Comparison of ENCODE assay signal across 8 cellular contexts in genomic region chr19:56111601-56112312, GRCh38. TPM values are rescaled to one million over a fixed set of nuclear protein-coding genes. Genes with fewer than 3 reads are reported as not detected.
DNase-seq lines count a peak whose midpoint lies in the region; ATAC-seq and TF ChIP-seq lines count a peak whose summit lies in the region.

No MANE protein-coding gene starts in this region.

- H3K4me3 ChIP-seq in OCI-LY3 (ENCODE audit: low read length) (peak overlapping the region; percentile 74), upper lobe of right lung (no peak overlapping the region)

- H3K27me3 ChIP-seq in OCI-LY3 (ENCODE audit: low read depth, low read length): no peaks in the 10 kb centered on the region
- no peaks in the 10 kb centered on the region for H3K27me3 ChIP-seq in upper lobe of right lung

- no peak for TF ChIP-seq CTCF in OCI-LY3 (IDR thresholded peaks at IDR 0.05; ENCODE audit: low read depth, low read length)
- TF ChIP-seq CTCF in nephron progenitor cell (IDR thresholded peaks at IDR 0.05): no peak
- TF ChIP-seq CTCF in upper lobe of right lung (IDR thresholded peaks at IDR 0.05): no peak

- peak overlapping the region; percentile 61 for H3K27ac Mint-ChIP-seq in dendritic cell treated with granulocyte-macrophage colony-stimulating factor and Interleukin-4, amounts not matched to agents 40 ng/mL and 50 ng/mL, for 4 days
- H3K27ac Mint-ChIP-seq in nephron progenitor cell: peak overlapping the region; percentile 91

- peaks cover 100% of the 10 kb centered on the region for H3K79me2 ChIP-seq in OCI-LY3 (ENCODE audit: low read length)

- peak overlapping the region; percentile 89 for H3K27ac ChIP-seq in OCI-LY3 (ENCODE audit: low read length)
- peak overlapping the region; percentile 56 for H3K27ac ChIP-seq in upper lobe of right lung

- POLR2A ChIA-PET in HEK293T (lab: Yijun Ruan, JAX): no interaction called here

- H3K9me3 ChIP-seq in OCI-LY3 (ENCODE audit: insufficient read depth, low read length) (no peaks in the 10 kb centered on the region), upper lobe of right lung (no peaks in the 10 kb centered on the region)

- intact Hi-C loops in dendritic cell treated with granulocyte-macrophage colony-stimulating factor and Interleukin-4, amounts not matched to agents 40 ng/mL and 50 ng/mL, for 4 days (cut with micrococcal nuclease): loop anchor here (1.0 kb wide), 1 partner anchor 10 kb away; the partner anchor contains the start of gene ZNF787
- intact Hi-C loops in upper lobe of right lung (cut with DNase I): loop anchor here (10.0 kb wide), 1 partner anchor 53 kb away; no protein-coding TSS in a partner anchor

- H3K36me3 Mint-ChIP-seq in dendritic cell treated with granulocyte-macrophage colony-stimulating factor and Interleukin-4, amounts not matched to agents 40 ng/mL and 50 ng/mL, for 4 days (ENCODE audit: low read depth): peaks cover 54% of the 10 kb centered on the region
- H3K36me3 Mint-ChIP-seq in nephron progenitor cell (ENCODE audit: low read depth): peaks cover 10% of the 10 kb centered on the region

- peaks cover 85% of the 10 kb centered on the region for H3K4me1 Mint-ChIP-seq in dendritic cell treated with granulocyte-macrophage colony-stimulating factor and Interleukin-4, amounts not matched to agents 40 ng/mL and 50 ng/mL, for 4 days (ENCODE audit: low read depth)
- H3K4me1 Mint-ChIP-seq in nephron progenitor cell: peaks cover 76% of the 10 kb centered on the region

- no peaks in the 10 kb centered on the region for H3K27me3 Mint-ChIP-seq in dendritic cell treated with granulocyte-macrophage colony-stimulating factor and Interleukin-4, amounts not matched to agents 40 ng/mL and 50 ng/mL, for 4 days
- H3K27me3 Mint-ChIP-seq in nephron progenitor cell (ENCODE audit: low read depth, poor library complexity): no peaks in the 10 kb centered on the region

- CTCF ChIA-PET in HEK293T (lab: Yijun Ruan, JAX): no interaction called here

- H3K36me3 ChIP-seq in OCI-LY3 (replicated peaks; ENCODE audit: low read depth, low read length): peaks cover 15% of the 10 kb centered on the region
- no peaks in the 10 kb centered on the region for H3K36me3 ChIP-seq in upper lobe of right lung

- peak overlapping the region; percentile 96 for H3K4me2 ChIP-seq in OCI-LY3 (ENCODE audit: low read length)

- H3K4me3 Mint-ChIP-seq in dendritic cell treated with granulocyte-macrophage colony-stimulating factor and Interleukin-4, amounts not matched to agents 40 ng/mL and 50 ng/mL, for 4 days: peak overlapping the region; percentile 55
- H3K4me3 Mint-ChIP-seq in nephron progenitor cell: no peak overlapping the region

- no peak overlapping the region for H2AFZ ChIP-seq in OCI-LY3 (ENCODE audit: low read depth, low read length)

- no peak for DNase-seq in HEK293T (ENCODE audit: extremely low spot score)
- no peak for DNase-seq in nephron progenitor cell
- DNase-seq in upper lobe of right lung: peak; percentile 81
- DNase-seq in NCI-H748 treated with DMSO at 0.1 percent for 48 hours (lab: John Stamatoyannopoulos, UW): no peak
- DNase-seq in NCI-H2029 treated with DMSO at 0.1 percent for 48 hours (lab: John Stamatoyannopoulos, UW): no peak

- no peaks in the 10 kb centered on the region for H3K9me3 Mint-ChIP-seq in dendritic cell treated with granulocyte-macrophage colony-stimulating factor and Interleukin-4, amounts not matched to agents 40 ng/mL and 50 ng/mL, for 4 days
- no peaks in the 10 kb centered on the region for H3K9me3 Mint-ChIP-seq in nephron progenitor cell

- H3K9ac ChIP-seq in OCI-LY3 (ENCODE audit: low read length): peak overlapping the region; percentile 89

- peaks cover 25% of the 10 kb centered on the region for H4K20me1 ChIP-seq in OCI-LY3 (ENCODE audit: insufficient read depth, low read length)

- peaks cover 53% of the 10 kb centered on the region for H3K4me1 ChIP-seq in OCI-LY3 (ENCODE audit: low read length)
- peaks cover 75% of the 10 kb centered on the region for H3K4me1 ChIP-seq in upper lobe of right lung

- peak; percentile 59 for ATAC-seq in GM18508 (IDR thresholded peaks at IDR 0.05; ENCODE audit: insufficient read depth, unreplicated experiment)
- ATAC-seq in upper lobe of right lung: peak; percentile 82

TF ChIP-seq in HEK293T, 16 proteins besides CTCF, POLR2A, EP300 and RAD21:
- no peak for TF ChIP-seq FOXA1 (IDR thresholded peaks at IDR 0.05)
- TF ChIP-seq, protein P1, sequence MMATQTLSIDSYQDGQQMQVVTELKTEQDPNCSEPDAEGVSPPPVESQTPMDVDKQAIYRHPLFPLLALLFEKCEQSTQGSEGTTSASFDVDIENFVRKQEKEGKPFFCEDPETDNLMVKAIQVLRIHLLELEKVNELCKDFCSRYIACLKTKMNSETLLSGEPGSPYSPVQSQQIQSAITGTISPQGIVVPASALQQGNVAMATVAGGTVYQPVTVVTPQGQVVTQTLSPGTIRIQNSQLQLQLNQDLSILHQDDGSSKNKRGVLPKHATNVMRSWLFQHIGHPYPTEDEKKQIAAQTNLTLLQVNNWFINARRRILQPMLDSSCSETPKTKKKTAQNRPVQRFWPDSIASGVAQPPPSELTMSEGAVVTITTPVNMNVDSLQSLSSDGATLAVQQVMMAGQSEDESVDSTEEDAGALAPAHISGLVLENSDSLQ (IDR thresholded peaks at IDR 0.05): peak; percentile 44

RNA-seq across cellular contexts. Expression of gene ZNF787, which starts 9.3 kb away (rescaled TPM):
- total RNA-seq in upper lobe of right lung: 40.7 TPM

RNA-seq across cellular contexts. Expression of gene ZNF444, which starts 29.3 kb away (rescaled TPM):
- 37.3 TPM for total RNA-seq in upper lobe of right lung
